In genomic region chr17:80328620-80329380, GRCh38 we compare ENCODE assay signal across 19 cellular contexts.
DNase-seq lines count a peak whose midpoint lies in the region; ATAC-seq and TF ChIP-seq lines count a peak whose summit lies in the region.
"Had no signal": no experiment of that assay in that cellular context is flagged by ENCODE, and none has a peak within 500 bp of the region (broad histone marks: within the 10 kb centered on the region; RNA-seq: fewer than 3 reads in every experiment).

No MANE protein-coding gene starts in this region.

- ATAC-seq in CD4-positive, CD25-positive, alpha-beta regulatory T cell (ENCODE audit: low read depth in 2 of 2): no peak
- ATAC-seq in SK-N-SH treated with all-trans-retinoic acid at 6 μM for 48 hours (no peak), esophagus mucosa (no peak), Right ventricle myocardium superior (ENCODE audit: poor library complexity) (no peak)
- ATAC-seq: lower lobe of right lung had no signal

- peak overlapping the region in 1 of 4 donors; percentile 50 for H3K4me3 Mint-ChIP-seq in CD4-positive, CD25-positive, alpha-beta regulatory T cell
- H3K4me3 Mint-ChIP-seq in CD8-positive, alpha-beta memory T cell: no peak overlapping the region
- H3K4me3 Mint-ChIP-seq in activated T-helper 1 cell treated with anti-CD3 and anti-CD28 coated beads, Interleukin-12 subunit alpha, Interleukin-12 subunit beta, Interleukin-2, Interleukin-4 antibody, amounts not matched to agents 30 ng/mL and 10 ng/mL and 1 ng/mL, durations not matched to agents 14 hours and 24 hours and 36 hours: no peak overlapping the region
- H3K4me3 Mint-ChIP-seq: activated naive CD4-positive, alpha-beta T cell treated with anti-CD3 and anti-CD28 coated beads, Interleukin-2, amount 10 ng/mL, durations not matched to agents 7 days and 5 days; B cell had no signal

- POLR2A ChIA-PET in CD8-positive, alpha-beta memory T cell (lab: Charles Lee): interaction anchor here (0.5 kb wide), 1 partner anchor 64 kb away, joined by 3 read pairs; no protein-coding TSS in a partner anchor

- H3K27ac ChIP-seq in CD4-positive, CD25-positive, alpha-beta regulatory T cell (ENCODE audit: insufficient read depth, low read length, poor library complexity, severe bottlenecking): no peak overlapping the region
- no peak overlapping the region for H3K27ac ChIP-seq in CD8-positive, alpha-beta memory T cell (ENCODE audit: low read depth, low read length)
- H3K27ac ChIP-seq: brain microvascular endothelial cell, lower lobe of right lung, SJSA1 had no signal

- peak overlapping the region in 2 of 3 donors; percentile 20 to 50 for H3K27ac Mint-ChIP-seq in CD4-positive, CD25-positive, alpha-beta regulatory T cell
- H3K27ac Mint-ChIP-seq in CD8-positive, alpha-beta memory T cell: peak overlapping the region in 5 of 8 donors; percentile 7 to 72 (median 32)
- H3K27ac Mint-ChIP-seq in activated T-helper 1 cell treated with anti-CD3 and anti-CD28 coated beads, Interleukin-12 subunit alpha, Interleukin-12 subunit beta, Interleukin-2, Interleukin-4 antibody, amounts not matched to agents 30 ng/mL and 10 ng/mL and 1 ng/mL, durations not matched to agents 14 hours and 24 hours and 36 hours: peak overlapping the region; percentile 74
- H3K27ac Mint-ChIP-seq: B cell had no signal

- no peak for DNase-seq in CD4-positive, CD25-positive, alpha-beta regulatory T cell
- no peak for DNase-seq in CD8-positive, alpha-beta memory T cell
- DNase-seq in activated T-helper 1 cell treated with anti-CD3 and anti-CD28 coated beads, Interleukin-12 subunit alpha, Interleukin-12 subunit beta, Interleukin-2, Interleukin-4 antibody, amounts not matched to agents 30 ng/mL and 10 ng/mL and 1 ng/mL, durations not matched to agents 14 hours and 24 hours and 36 hours (ENCODE audit: low spot score): no peak
- peak; percentile 35 to 57 for DNase-seq in lung microvascular endothelial cell (ENCODE audit: low read depth in 2 of 2)
- no peak for DNase-seq in Right ventricle myocardium superior
- DNase-seq: activated CD4-positive, alpha-beta T cell treated with anti-CD3 and anti-CD28 coated beads, Interleukin-2, amount 50 U/mL, for 48 hours; activated naive CD4-positive, alpha-beta T cell treated with anti-CD3 and anti-CD28 coated beads, Interleukin-2, amount 10 ng/mL, durations not matched to agents 7 days and 5 days; brain microvascular endothelial cell; lower lobe of right lung; NCI-H2107; NCI-H526 treated with DMSO at 0.1 percent for 48 hours; OCI-M1; small intestine; stimulated activated CD4-positive, alpha-beta T cell treated with anti-CD3 and anti-CD28 coated beads, Interleukin-4, amount 100 ng/mL, for 4 hours; stimulated activated CD8-positive, alpha-beta memory T cell treated with anti-CD3 and anti-CD28 coated beads, Interleukin-4, amount 100 ng/mL, for 48 hours had no signal

- H3K4me3 ChIP-seq in CD4-positive, CD25-positive, alpha-beta regulatory T cell (ENCODE audit: low read depth, low read length): no peak overlapping the region
- H3K4me3 ChIP-seq in CD8-positive, alpha-beta memory T cell (ENCODE audit: low read length): no peak overlapping the region
- H3K4me3 ChIP-seq: lower lobe of right lung, SJSA1 had no signal

- H3K27me3 Mint-ChIP-seq in CD4-positive, CD25-positive, alpha-beta regulatory T cell: no peaks in the 10 kb centered on the region
- no peaks in the 10 kb centered on the region for H3K27me3 Mint-ChIP-seq in CD8-positive, alpha-beta memory T cell
- H3K27me3 Mint-ChIP-seq in activated T-helper 1 cell treated with anti-CD3 and anti-CD28 coated beads, Interleukin-12 subunit alpha, Interleukin-12 subunit beta, Interleukin-2, Interleukin-4 antibody, amounts not matched to agents 30 ng/mL and 10 ng/mL and 1 ng/mL, durations not matched to agents 14 hours and 24 hours and 36 hours (ENCODE audit: insufficient read depth): no peaks in the 10 kb centered on the region
- H3K27me3 Mint-ChIP-seq: activated naive CD4-positive, alpha-beta T cell treated with anti-CD3 and anti-CD28 coated beads, Interleukin-2, amount 10 ng/mL, durations not matched to agents 7 days and 5 days; B cell had no signal

- no peaks in the 10 kb centered on the region for H3K9me3 ChIP-seq in CD4-positive, CD25-positive, alpha-beta regulatory T cell (ENCODE audit: control insufficient read depth in 2 of 2, low read length in 2 of 2)
- H3K9me3 ChIP-seq in CD8-positive, alpha-beta memory T cell (ENCODE audit: low read length): no peaks in the 10 kb centered on the region
- H3K9me3 ChIP-seq: lower lobe of right lung, SJSA1 had no signal

- H3K27me3 ChIP-seq in CD4-positive, CD25-positive, alpha-beta regulatory T cell (ENCODE audit: control insufficient read depth, insufficient read depth, low read length): no peaks in the 10 kb centered on the region
- H3K27me3 ChIP-seq in CD8-positive, alpha-beta memory T cell (ENCODE audit: insufficient read depth, low read length, poor library complexity, severe bottlenecking): no peaks in the 10 kb centered on the region
- H3K27me3 ChIP-seq: brain microvascular endothelial cell, SJSA1 had no signal

- peaks cover 77% of the 10 kb centered on the region for H3K36me3 Mint-ChIP-seq in CD4-positive, CD25-positive, alpha-beta regulatory T cell
- peaks cover 17 to 94% (median 54%) of the 10 kb centered on the region in 3 donors for H3K36me3 Mint-ChIP-seq in CD8-positive, alpha-beta memory T cell
- H3K36me3 Mint-ChIP-seq in activated T-helper 1 cell treated with anti-CD3 and anti-CD28 coated beads, Interleukin-12 subunit alpha, Interleukin-12 subunit beta, Interleukin-2, Interleukin-4 antibody, amounts not matched to agents 30 ng/mL and 10 ng/mL and 1 ng/mL, durations not matched to agents 14 hours and 24 hours and 36 hours (ENCODE audit: low read depth): peaks cover 83% of the 10 kb centered on the region

- H3K36me3 ChIP-seq in CD4-positive, CD25-positive, alpha-beta regulatory T cell (ENCODE audit: control insufficient read depth, insufficient read depth, low read length): peaks cover 93% of the 10 kb centered on the region
- peaks cover 78% of the 10 kb centered on the region for H3K36me3 ChIP-seq in CD8-positive, alpha-beta memory T cell (ENCODE audit: insufficient read depth, low read length)

- CTCF ChIA-PET in CD8-positive, alpha-beta memory T cell (lab: Charles Lee): no interaction called here

- intact Hi-C loops in activated T-helper 1 cell treated with anti-CD3 and anti-CD28 coated beads, Interleukin-12 subunit alpha, Interleukin-12 subunit beta, Interleukin-2, Interleukin-4 antibody, amounts not matched to agents 30 ng/mL and 10 ng/mL and 1 ng/mL, durations not matched to agents 14 hours and 24 hours and 36 hours (cut with micrococcal nuclease): no loop called here
- intact Hi-C loops in Right ventricle myocardium superior (cut with DNase I): no loop called here

- H3K4me1 Mint-ChIP-seq in CD4-positive, CD25-positive, alpha-beta regulatory T cell: peaks cover 0 to 7% (median 3%) of the 10 kb centered on the region in 4 donors
- peaks cover 0 to 4% (median 3%) of the 10 kb centered on the region in 3 donors for H3K4me1 Mint-ChIP-seq in CD8-positive, alpha-beta memory T cell
- peaks cover 42% of the 10 kb centered on the region for H3K4me1 Mint-ChIP-seq in activated T-helper 1 cell treated with anti-CD3 and anti-CD28 coated beads, Interleukin-12 subunit alpha, Interleukin-12 subunit beta, Interleukin-2, Interleukin-4 antibody, amounts not matched to agents 30 ng/mL and 10 ng/mL and 1 ng/mL, durations not matched to agents 14 hours and 24 hours and 36 hours (ENCODE audit: low read depth)
- H3K4me1 Mint-ChIP-seq: B cell had no signal

- H3K4me1 ChIP-seq in CD4-positive, CD25-positive, alpha-beta regulatory T cell (ENCODE audit: control insufficient read depth, insufficient read depth, low read length, poor library complexity, severe bottlenecking): no peaks in the 10 kb centered on the region
- no peaks in the 10 kb centered on the region for H3K4me1 ChIP-seq in CD8-positive, alpha-beta memory T cell (ENCODE audit: insufficient read depth, low read length)
- H3K4me1 ChIP-seq: lower lobe of right lung, SJSA1 had no signal

- peaks cover 0 to 2% (median 0%) of the 10 kb centered on the region in 7 donors for H3K9me3 Mint-ChIP-seq in CD4-positive, CD25-positive, alpha-beta regulatory T cell
- no peaks in the 10 kb centered on the region for H3K9me3 Mint-ChIP-seq in CD8-positive, alpha-beta memory T cell
- no peaks in the 10 kb centered on the region for H3K9me3 Mint-ChIP-seq in activated T-helper 1 cell treated with anti-CD3 and anti-CD28 coated beads, Interleukin-12 subunit alpha, Interleukin-12 subunit beta, Interleukin-2, Interleukin-4 antibody, amounts not matched to agents 30 ng/mL and 10 ng/mL and 1 ng/mL, durations not matched to agents 14 hours and 24 hours and 36 hours
- H3K9me3 Mint-ChIP-seq: activated naive CD4-positive, alpha-beta T cell treated with anti-CD3 and anti-CD28 coated beads, Interleukin-2, amount 10 ng/mL, durations not matched to agents 7 days and 5 days had no signal

TF ChIP-seq in SK-N-SH treated with all-trans-retinoic acid at 6 μM for 48 hours, 23 proteins besides CTCF, POLR2A, EP300 and RAD21:
- TF ChIP-seq GLIS3 (CRISPR knock-in tag; IDR thresholded peaks at IDR 0.05) (no peak), ZFP3 (CRISPR knock-in tag; IDR thresholded peaks at IDR 0.05) (no peak), OSR1 (CRISPR knock-in tag; IDR thresholded peaks at IDR 0.05) (no peak), TOX (CRISPR knock-in tag; IDR thresholded peaks at IDR 0.05; ENCODE audit: borderline replicate concordance) (no peak), SNAI2 (CRISPR knock-in tag; IDR thresholded peaks at IDR 0.05) (no peak), PATZ1 (CRISPR knock-in tag; IDR thresholded peaks at IDR 0.05; ENCODE audit: borderline replicate concordance) (no peak), RARB (CRISPR knock-in tag; IDR thresholded peaks at IDR 0.05) (no peak), CSDC2 (CRISPR knock-in tag; IDR thresholded peaks at IDR 0.05) (no peak)

Comparison
In these comparisons a context has a peak if more than half of its experiments do, and no peak if none do; other contexts are left out.
1. DNase-seq: peak in lung microvascular endothelial cell (2 of 2); none in CD4-positive, CD25-positive, alpha-beta regulatory T cell (0 of 3), CD8-positive, alpha-beta memory T cell (0 of 5), activated T-helper 1 cell treated with anti-CD3 and anti-CD28 coated beads, Interleukin-12 subunit alpha, Interleukin-12 subunit beta, Interleukin-2, Interleukin-4 antibody, amounts not matched to agents 30 ng/mL and 10 ng/mL and 1 ng/mL, durations not matched to agents 14 hours and 24 hours and 36 hours (single experiment) and Right ventricle myocardium superior (single experiment).
2. Peak in every context shown above with its lines, with median percentiles within 50 percentile points of each other: H3K27ac Mint-ChIP-seq.